ENCODE assay signal across 23 cellular contexts in genomic region chr6:92559611-92560010, GRCh38.
DNase-seq lines count a peak whose midpoint lies in the region; TF ChIP-seq lines count a peak whose summit lies in the region.
"Had no signal": no experiment of that assay in that cellular context is flagged by ENCODE, and none has a peak within 500 bp of the region (broad histone marks: within the 10 kb centered on the region; RNA-seq: fewer than 3 reads in every experiment).

No MANE protein-coding gene starts in this region.

- H3K4me3 ChIP-seq in HL-60 (replicated peaks; ENCODE audit: insufficient read depth, low read length) (no peak overlapping the region), NB4 (ENCODE audit: low read depth, low read length) (no peak overlapping the region)
- H3K4me3 ChIP-seq: stomach, thyroid gland had no signal

- peaks cover 3% of the 10 kb centered on the region for H3K4me1 Mint-ChIP-seq in osteocyte (ENCODE audit: unreplicated experiment)
- no peaks in the 10 kb centered on the region for H3K4me1 Mint-ChIP-seq in activated T-helper 2 cell treated with anti-CD3 and anti-CD28 coated beads, Interferon-gamma antibody, Interleukin-2, Interleukin-4, amounts not matched to agents 10 μg/mL and 5 μg/mL and 100 μg/mL, durations not matched to agents 14 hours and 24 hours and 36 hours (ENCODE audit: low read depth)
- H3K4me1 Mint-ChIP-seq: CD4-positive, alpha-beta memory T cell; naive thymus-derived CD8-positive, alpha-beta T cell had no signal

- TF ChIP-seq CTCF in HL-60 (IDR thresholded peaks at IDR 0.05; ENCODE audit: insufficient read depth, low read length) (no peak), NB4 (IDR thresholded peaks at IDR 0.05; ENCODE audit: low read depth, low read length) (no peak), osteocyte (IDR thresholded peaks at IDR 0.05) (no peak)

- no peak overlapping the region; the same call in 1 of the 2 replicates for H3K27ac ChIP-seq in HL-60 (replicated peaks)
- H3K27ac ChIP-seq: stomach, thyroid gland had no signal

- no peak overlapping the region for H3K27ac Mint-ChIP-seq in osteocyte (ENCODE audit: unreplicated experiment)
- no peak overlapping the region for H3K27ac Mint-ChIP-seq in activated T-helper 2 cell treated with anti-CD3 and anti-CD28 coated beads, Interferon-gamma antibody, Interleukin-2, Interleukin-4, amounts not matched to agents 10 μg/mL and 5 μg/mL and 100 μg/mL, durations not matched to agents 14 hours and 24 hours and 36 hours
- H3K27ac Mint-ChIP-seq: activated CD8-positive, alpha-beta T cell treated with anti-CD3 and anti-CD28 coated beads for 36 hours; activated naive CD8-positive, alpha-beta T cell; CD4-positive, alpha-beta memory T cell; naive thymus-derived CD8-positive, alpha-beta T cell had no signal

- no peaks in the 10 kb centered on the region for H3K36me3 Mint-ChIP-seq in osteocyte (ENCODE audit: unreplicated experiment)
- no peaks in the 10 kb centered on the region for H3K36me3 Mint-ChIP-seq in activated T-helper 2 cell treated with anti-CD3 and anti-CD28 coated beads, Interferon-gamma antibody, Interleukin-2, Interleukin-4, amounts not matched to agents 10 μg/mL and 5 μg/mL and 100 μg/mL, durations not matched to agents 14 hours and 24 hours and 36 hours (ENCODE audit: low read depth)
- H3K36me3 Mint-ChIP-seq: activated naive CD8-positive, alpha-beta T cell; CD4-positive, alpha-beta memory T cell; naive thymus-derived CD8-positive, alpha-beta T cell had no signal

- H3K27me3 Mint-ChIP-seq in osteocyte (ENCODE audit: unreplicated experiment) = no peaks in the 10 kb centered on the region
- H3K27me3 Mint-ChIP-seq in activated T-helper 2 cell treated with anti-CD3 and anti-CD28 coated beads, Interferon-gamma antibody, Interleukin-2, Interleukin-4, amounts not matched to agents 10 μg/mL and 5 μg/mL and 100 μg/mL, durations not matched to agents 14 hours and 24 hours and 36 hours (ENCODE audit: low read depth) = no peaks in the 10 kb centered on the region
- H3K27me3 Mint-ChIP-seq: activated CD8-positive, alpha-beta T cell treated with anti-CD3 and anti-CD28 coated beads for 36 hours; activated naive CD8-positive, alpha-beta T cell; CD4-positive, alpha-beta memory T cell; naive thymus-derived CD8-positive, alpha-beta T cell had no signal

- H3K27me3 ChIP-seq in HL-60 (ENCODE audit: insufficient read depth, poor library complexity, severe bottlenecking) = no peaks in the 10 kb centered on the region
- H3K27me3 ChIP-seq: stomach, thyroid gland had no signal

- DNase-seq in HL-60 (ENCODE audit: low read depth in 1 of 2, low spot score in 1 of 2) (peak; percentile 41 to 52), NB4 (ENCODE audit: low read depth) (peak; percentile 67), RPMI8226 (peak; percentile 7), medulla oblongata (ENCODE audit: extremely low spot score) (peak; percentile 4), GM19238 (ENCODE audit: insufficient read length, low spot score) (no peak), osteocyte (ENCODE audit: extremely low spot score, unreplicated experiment) (no peak), NCI-H2196 (lab: John Stamatoyannopoulos, UW; ENCODE audit: unreplicated experiment) (no peak)
- no peak for DNase-seq in activated T-helper 2 cell treated with anti-CD3 and anti-CD28 coated beads, Interferon-gamma antibody, Interleukin-2, Interleukin-4, amounts not matched to agents 10 μg/mL and 5 μg/mL and 100 μg/mL, durations not matched to agents 14 hours and 24 hours and 36 hours (ENCODE audit: low spot score)
- DNase-seq: activated CD8-positive, alpha-beta T cell treated with anti-CD3 and anti-CD28 coated beads for 36 hours; CD4-positive, alpha-beta memory T cell; DMS 273 treated with DMSO at 0.1 percent for 48 hours; effector CD8-positive, alpha-beta T cell; HCEC 1CT; kidney; naive thymus-derived CD8-positive, alpha-beta T cell; NCI-H774; retina; SHP77 treated with DMSO at 0.1 percent for 48 hours; small intestine; stimulated activated CD8-positive, alpha-beta memory T cell treated with anti-CD3 and anti-CD28 coated beads, Interleukin-4, amount 100 ng/mL, for 48 hours; stomach; thyroid gland had no signal

- peaks cover 3% of the 10 kb centered on the region for H3K9me3 Mint-ChIP-seq in osteocyte (ENCODE audit: unreplicated experiment)
- H3K9me3 Mint-ChIP-seq in activated T-helper 2 cell treated with anti-CD3 and anti-CD28 coated beads, Interferon-gamma antibody, Interleukin-2, Interleukin-4, amounts not matched to agents 10 μg/mL and 5 μg/mL and 100 μg/mL, durations not matched to agents 14 hours and 24 hours and 36 hours = peaks cover 7% of the 10 kb centered on the region

- H3K4me3 Mint-ChIP-seq in osteocyte (ENCODE audit: unreplicated experiment) = no peak overlapping the region
- no peak overlapping the region for H3K4me3 Mint-ChIP-seq in activated T-helper 2 cell treated with anti-CD3 and anti-CD28 coated beads, Interferon-gamma antibody, Interleukin-2, Interleukin-4, amounts not matched to agents 10 μg/mL and 5 μg/mL and 100 μg/mL, durations not matched to agents 14 hours and 24 hours and 36 hours (ENCODE audit: low read depth)
- H3K4me3 Mint-ChIP-seq: activated CD8-positive, alpha-beta T cell treated with anti-CD3 and anti-CD28 coated beads for 36 hours; activated naive CD8-positive, alpha-beta T cell; CD4-positive, alpha-beta memory T cell; naive thymus-derived CD8-positive, alpha-beta T cell had no signal

- no peak for TF ChIP-seq POLR2A in NB4 (IDR thresholded peaks at IDR 0.05; ENCODE audit: extremely low read depth, insufficient read length)

- intact Hi-C loops in activated T-helper 2 cell treated with anti-CD3 and anti-CD28 coated beads, Interferon-gamma antibody, Interleukin-2, Interleukin-4, amounts not matched to agents 10 μg/mL and 5 μg/mL and 100 μg/mL, durations not matched to agents 14 hours and 24 hours and 36 hours (cut with micrococcal nuclease) = no loop called here

Comparison
In these comparisons a context has a peak if more than half of its experiments do, and no peak if none do; other contexts are left out.
1. DNase-seq: peak in HL-60 (2 of 2), NB4 (single experiment), RPMI8226 (single experiment) and medulla oblongata (single experiment); none in GM19238 (single experiment), osteocyte (single experiment), NCI-H2196 (single experiment) and activated T-helper 2 cell treated with anti-CD3 and anti-CD28 coated beads, Interferon-gamma antibody, Interleukin-2, Interleukin-4, amounts not matched to agents 10 μg/mL and 5 μg/mL and 100 μg/mL, durations not matched to agents 14 hours and 24 hours and 36 hours (single experiment).